Comparison of ENCODE assay signal across 1 cellular context in the genomic region with DNA sequence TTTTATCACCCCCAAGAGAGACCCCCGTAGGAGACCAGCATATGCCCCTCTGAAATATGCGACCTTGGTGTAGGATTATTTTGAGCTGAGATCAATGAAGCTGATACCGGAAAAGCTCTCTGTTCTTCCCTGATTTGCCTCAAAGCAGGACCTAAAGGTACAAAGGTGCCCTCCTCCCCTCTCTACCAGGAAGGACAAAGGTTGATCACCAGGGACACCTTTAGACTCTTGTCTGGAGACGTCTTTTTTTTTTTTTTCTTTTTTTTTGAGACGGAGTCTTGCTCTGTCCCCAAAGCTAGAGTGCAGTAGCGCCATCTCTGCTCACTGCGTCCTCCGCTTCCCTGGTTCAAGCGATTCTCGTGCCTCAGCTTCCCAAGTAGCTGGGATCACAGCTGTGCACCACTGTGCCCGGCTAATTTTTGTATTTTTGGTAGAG.
TF ChIP-seq lines count a peak whose summit lies in the region.

No MANE protein-coding gene starts in this region.

TF ChIP-seq in HepG2, 621 proteins besides CTCF, POLR2A, EP300 and RAD21 (continues in another document):
- TF ChIP-seq ZNF670 (CRISPR knock-in tag; IDR thresholded peaks at IDR 0.05; ENCODE audit: borderline replicate concordance): no peak
- TF ChIP-seq NCOA2 (CRISPR knock-in tag; IDR thresholded peaks at IDR 0.05): peak; percentile 39; the same call in 1 of the 2 replicates
- no peak for TF ChIP-seq ZNF768 (CRISPR knock-in tag; IDR thresholded peaks at IDR 0.05)
- TF ChIP-seq, protein P1, sequence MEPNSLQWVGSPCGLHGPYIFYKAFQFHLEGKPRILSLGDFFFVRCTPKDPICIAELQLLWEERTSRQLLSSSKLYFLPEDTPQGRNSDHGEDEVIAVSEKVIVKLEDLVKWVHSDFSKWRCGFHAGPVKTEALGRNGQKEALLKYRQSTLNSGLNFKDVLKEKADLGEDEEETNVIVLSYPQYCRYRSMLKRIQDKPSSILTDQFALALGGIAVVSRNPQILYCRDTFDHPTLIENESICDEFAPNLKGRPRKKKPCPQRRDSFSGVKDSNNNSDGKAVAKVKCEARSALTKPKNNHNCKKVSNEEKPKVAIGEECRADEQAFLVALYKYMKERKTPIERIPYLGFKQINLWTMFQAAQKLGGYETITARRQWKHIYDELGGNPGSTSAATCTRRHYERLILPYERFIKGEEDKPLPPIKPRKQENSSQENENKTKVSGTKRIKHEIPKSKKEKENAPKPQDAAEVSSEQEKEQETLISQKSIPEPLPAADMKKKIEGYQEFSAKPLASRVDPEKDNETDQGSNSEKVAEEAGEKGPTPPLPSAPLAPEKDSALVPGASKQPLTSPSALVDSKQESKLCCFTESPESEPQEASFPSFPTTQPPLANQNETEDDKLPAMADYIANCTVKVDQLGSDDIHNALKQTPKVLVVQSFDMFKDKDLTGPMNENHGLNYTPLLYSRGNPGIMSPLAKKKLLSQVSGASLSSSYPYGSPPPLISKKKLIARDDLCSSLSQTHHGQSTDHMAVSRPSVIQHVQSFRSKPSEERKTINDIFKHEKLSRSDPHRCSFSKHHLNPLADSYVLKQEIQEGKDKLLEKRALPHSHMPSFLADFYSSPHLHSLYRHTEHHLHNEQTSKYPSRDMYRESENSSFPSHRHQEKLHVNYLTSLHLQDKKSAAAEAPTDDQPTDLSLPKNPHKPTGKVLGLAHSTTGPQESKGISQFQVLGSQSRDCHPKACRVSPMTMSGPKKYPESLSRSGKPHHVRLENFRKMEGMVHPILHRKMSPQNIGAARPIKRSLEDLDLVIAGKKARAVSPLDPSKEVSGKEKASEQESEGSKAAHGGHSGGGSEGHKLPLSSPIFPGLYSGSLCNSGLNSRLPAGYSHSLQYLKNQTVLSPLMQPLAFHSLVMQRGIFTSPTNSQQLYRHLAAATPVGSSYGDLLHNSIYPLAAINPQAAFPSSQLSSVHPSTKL (CRISPR knock-in tag; IDR thresholded peaks at IDR 0.05): 0 out of 2 replicates have a peak, but pooled peaks have one; percentile 20
- TF ChIP-seq NCOR1 (IDR thresholded peaks at IDR 0.05; ENCODE audit: borderline replicate concordance, low read length): peak; percentile 56; the same call in 1 of the 2 replicates
- TF ChIP-seq HOXA3 (CRISPR knock-in tag; IDR thresholded peaks at IDR 0.05): 0 out of 2 replicates have a peak, but pooled peaks have one; percentile 35
- peak; percentile 42; the same call in 1 of the 2 replicates for TF ChIP-seq SAP130 (CRISPR knock-in tag; IDR thresholded peaks at IDR 0.05; ENCODE audit: low read depth)
- peak; percentile 67; the same call in 1 of the 2 replicates for TF ChIP-seq ONECUT2 (CRISPR knock-in tag; IDR thresholded peaks at IDR 0.05)
- peak; percentile 21; the same call in 1 of the 2 replicates for TF ChIP-seq PITX1 (CRISPR knock-in tag; IDR thresholded peaks at IDR 0.05)
- peak; percentile 69; the same call in 1 of the 2 replicates for TF ChIP-seq ZBTB38 (CRISPR knock-in tag; IDR thresholded peaks at IDR 0.05)
- peak; percentile 37; the same call in 1 of the 2 replicates for TF ChIP-seq ELF1 (CRISPR knock-in tag; IDR thresholded peaks at IDR 0.05)
- TF ChIP-seq DPF2 (CRISPR knock-in tag; IDR thresholded peaks at IDR 0.05; ENCODE audit: borderline replicate concordance, low read depth): peak; percentile 49; the same call in 1 of the 2 replicates
- TF ChIP-seq, protein P2, sequence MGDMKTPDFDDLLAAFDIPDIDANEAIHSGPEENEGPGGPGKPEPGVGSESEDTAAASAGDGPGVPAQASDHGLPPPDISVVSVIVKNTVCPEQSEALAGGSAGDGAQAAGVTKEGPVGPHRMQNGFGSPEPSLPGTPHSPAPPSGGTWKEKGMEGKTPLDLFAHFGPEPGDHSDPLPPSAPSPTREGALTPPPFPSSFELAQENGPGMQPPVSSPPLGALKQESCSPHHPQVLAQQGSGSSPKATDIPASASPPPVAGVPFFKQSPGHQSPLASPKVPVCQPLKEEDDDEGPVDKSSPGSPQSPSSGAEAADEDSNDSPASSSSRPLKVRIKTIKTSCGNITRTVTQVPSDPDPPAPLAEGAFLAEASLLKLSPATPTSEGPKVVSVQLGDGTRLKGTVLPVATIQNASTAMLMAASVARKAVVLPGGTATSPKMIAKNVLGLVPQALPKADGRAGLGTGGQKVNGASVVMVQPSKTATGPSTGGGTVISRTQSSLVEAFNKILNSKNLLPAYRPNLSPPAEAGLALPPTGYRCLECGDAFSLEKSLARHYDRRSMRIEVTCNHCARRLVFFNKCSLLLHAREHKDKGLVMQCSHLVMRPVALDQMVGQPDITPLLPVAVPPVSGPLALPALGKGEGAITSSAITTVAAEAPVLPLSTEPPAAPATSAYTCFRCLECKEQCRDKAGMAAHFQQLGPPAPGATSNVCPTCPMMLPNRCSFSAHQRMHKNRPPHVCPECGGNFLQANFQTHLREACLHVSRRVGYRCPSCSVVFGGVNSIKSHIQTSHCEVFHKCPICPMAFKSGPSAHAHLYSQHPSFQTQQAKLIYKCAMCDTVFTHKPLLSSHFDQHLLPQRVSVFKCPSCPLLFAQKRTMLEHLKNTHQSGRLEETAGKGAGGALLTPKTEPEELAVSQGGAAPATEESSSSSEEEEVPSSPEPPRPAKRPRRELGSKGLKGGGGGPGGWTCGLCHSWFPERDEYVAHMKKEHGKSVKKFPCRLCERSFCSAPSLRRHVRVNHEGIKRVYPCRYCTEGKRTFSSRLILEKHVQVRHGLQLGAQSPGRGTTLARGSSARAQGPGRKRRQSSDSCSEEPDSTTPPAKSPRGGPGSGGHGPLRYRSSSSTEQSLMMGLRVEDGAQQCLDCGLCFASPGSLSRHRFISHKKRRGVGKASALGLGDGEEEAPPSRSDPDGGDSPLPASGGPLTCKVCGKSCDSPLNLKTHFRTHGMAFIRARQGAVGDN (CRISPR knock-in tag; IDR thresholded peaks at IDR 0.05): peak; percentile 12; the same call in 1 of the 2 replicates
- TF ChIP-seq, protein P3, sequence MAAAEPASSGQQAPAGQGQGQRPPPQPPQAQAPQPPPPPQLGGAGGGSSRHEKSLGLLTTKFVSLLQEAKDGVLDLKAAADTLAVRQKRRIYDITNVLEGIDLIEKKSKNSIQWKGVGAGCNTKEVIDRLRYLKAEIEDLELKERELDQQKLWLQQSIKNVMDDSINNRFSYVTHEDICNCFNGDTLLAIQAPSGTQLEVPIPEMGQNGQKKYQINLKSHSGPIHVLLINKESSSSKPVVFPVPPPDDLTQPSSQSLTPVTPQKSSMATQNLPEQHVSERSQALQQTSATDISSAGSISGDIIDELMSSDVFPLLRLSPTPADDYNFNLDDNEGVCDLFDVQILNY (CRISPR knock-in tag; conservative IDR thresholded peaks at IDR 0.05): no peak
- TF ChIP-seq, protein P4, sequence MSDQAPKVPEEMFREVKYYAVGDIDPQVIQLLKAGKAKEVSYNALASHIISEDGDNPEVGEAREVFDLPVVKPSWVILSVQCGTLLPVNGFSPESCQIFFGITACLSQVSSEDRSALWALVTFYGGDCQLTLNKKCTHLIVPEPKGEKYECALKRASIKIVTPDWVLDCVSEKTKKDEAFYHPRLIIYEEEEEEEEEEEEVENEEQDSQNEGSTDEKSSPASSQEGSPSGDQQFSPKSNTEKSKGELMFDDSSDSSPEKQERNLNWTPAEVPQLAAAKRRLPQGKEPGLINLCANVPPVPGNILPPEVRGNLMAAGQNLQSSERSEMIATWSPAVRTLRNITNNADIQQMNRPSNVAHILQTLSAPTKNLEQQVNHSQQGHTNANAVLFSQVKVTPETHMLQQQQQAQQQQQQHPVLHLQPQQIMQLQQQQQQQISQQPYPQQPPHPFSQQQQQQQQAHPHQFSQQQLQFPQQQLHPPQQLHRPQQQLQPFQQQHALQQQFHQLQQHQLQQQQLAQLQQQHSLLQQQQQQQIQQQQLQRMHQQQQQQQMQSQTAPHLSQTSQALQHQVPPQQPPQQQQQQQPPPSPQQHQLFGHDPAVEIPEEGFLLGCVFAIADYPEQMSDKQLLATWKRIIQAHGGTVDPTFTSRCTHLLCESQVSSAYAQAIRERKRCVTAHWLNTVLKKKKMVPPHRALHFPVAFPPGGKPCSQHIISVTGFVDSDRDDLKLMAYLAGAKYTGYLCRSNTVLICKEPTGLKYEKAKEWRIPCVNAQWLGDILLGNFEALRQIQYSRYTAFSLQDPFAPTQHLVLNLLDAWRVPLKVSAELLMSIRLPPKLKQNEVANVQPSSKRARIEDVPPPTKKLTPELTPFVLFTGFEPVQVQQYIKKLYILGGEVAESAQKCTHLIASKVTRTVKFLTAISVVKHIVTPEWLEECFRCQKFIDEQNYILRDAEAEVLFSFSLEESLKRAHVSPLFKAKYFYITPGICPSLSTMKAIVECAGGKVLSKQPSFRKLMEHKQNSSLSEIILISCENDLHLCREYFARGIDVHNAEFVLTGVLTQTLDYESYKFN (CRISPR knock-in tag; conservative IDR thresholded peaks at IDR 0.05): peak; percentile 93
- TF ChIP-seq SNAPC4 (CRISPR knock-in tag; IDR thresholded peaks at IDR 0.05): no peak
- TF ChIP-seq, protein P5, sequence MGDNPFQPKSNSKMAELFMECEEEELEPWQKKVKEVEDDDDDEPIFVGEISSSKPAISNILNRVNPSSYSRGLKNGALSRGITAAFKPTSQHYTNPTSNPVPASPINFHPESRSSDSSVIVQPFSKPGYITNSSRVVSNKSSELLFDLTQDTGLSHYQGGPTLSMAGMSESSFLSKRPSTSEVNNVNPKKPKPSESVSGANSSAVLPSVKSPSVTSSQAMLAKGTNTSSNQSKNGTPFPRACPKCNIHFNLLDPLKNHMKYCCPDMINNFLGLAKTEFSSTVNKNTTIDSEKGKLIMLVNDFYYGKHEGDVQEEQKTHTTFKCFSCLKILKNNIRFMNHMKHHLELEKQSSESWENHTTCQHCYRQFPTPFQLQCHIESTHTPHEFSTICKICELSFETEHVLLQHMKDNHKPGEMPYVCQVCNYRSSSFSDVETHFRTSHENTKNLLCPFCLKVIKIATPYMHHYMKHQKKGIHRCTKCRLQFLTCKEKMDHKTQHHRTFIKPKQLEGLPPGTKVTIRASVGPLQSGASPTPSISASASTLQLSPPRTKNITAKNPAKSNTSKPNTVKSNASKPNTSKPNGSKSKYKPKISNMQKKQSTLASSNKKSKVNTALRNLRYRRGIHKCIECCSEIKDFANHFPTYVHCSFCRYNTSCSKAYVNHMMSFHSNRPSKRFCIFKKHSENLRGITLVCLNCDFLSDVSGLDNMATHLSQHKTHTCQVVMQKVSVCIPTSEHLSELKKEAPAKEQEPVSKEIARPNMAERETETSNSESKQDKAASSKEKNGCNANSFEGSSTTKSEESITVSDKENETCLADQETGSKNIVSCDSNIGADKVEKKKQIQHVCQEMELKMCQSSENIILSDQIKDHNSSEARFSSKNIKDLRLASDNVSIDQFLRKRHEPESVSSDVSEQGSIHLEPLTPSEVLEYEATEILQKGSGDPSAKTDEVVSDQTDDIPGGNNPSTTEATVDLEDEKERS (CRISPR knock-in tag; IDR thresholded peaks at IDR 0.05): no peak
- TF ChIP-seq BRD4 (CRISPR knock-in tag; IDR thresholded peaks at IDR 0.05): 0 out of 2 replicates have a peak, but pooled peaks have one; percentile 26
- 0 out of 2 replicates have a peak, but pooled peaks have one; percentile 31 for TF ChIP-seq RARA (CRISPR knock-in tag; IDR thresholded peaks at IDR 0.05)
- TF ChIP-seq, protein P6, sequence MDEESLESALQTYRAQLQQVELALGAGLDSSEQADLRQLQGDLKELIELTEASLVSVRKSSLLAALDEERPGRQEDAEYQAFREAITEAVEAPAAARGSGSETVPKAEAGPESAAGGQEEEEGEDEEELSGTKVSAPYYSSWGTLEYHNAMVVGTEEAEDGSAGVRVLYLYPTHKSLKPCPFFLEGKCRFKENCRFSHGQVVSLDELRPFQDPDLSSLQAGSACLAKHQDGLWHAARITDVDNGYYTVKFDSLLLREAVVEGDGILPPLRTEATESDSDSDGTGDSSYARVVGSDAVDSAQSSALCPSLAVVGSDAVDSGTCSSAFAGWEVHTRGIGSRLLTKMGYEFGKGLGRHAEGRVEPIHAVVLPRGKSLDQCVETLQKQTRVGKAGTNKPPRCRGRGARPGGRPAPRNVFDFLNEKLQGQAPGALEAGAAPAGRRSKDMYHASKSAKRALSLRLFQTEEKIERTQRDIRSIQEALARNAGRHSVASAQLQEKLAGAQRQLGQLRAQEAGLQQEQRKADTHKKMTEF (CRISPR knock-in tag; IDR thresholded peaks at IDR 0.05): no peak
- no peak for TF ChIP-seq U2AF1 (optimal IDR thresholded peaks at IDR 0.05; ENCODE audit: low read depth, low read length)
- no peak for TF ChIP-seq CREBL2 (CRISPR knock-in tag; IDR thresholded peaks at IDR 0.05; ENCODE audit: borderline replicate concordance)
- TF ChIP-seq TBX2 (CRISPR knock-in tag; IDR thresholded peaks at IDR 0.05; ENCODE audit: borderline replicate concordance): peak; percentile 15; the same call in 1 of the 2 replicates
